8 cellular contexts compared by ENCODE assay signal in genomic region chr1:84505167-84506001, GRCh38. TPM values are rescaled to one million over a fixed set of nuclear protein-coding genes. Genes with fewer than 3 reads are reported as not detected.
A peak's percentile ranks its signal among the peaks of the same experiment; 100 is the strongest.
DNase-seq lines count a peak whose midpoint lies in the region; ATAC-seq and TF ChIP-seq lines count a peak whose summit lies in the region.

No MANE protein-coding gene starts in this region.

- no peaks in the 10 kb centered on the region for H3K9me3 ChIP-seq in Peyer's patch
- no peaks in the 10 kb centered on the region for H3K9me3 ChIP-seq in stomach smooth muscle (ENCODE audit: control insufficient read depth in 2 of 2, low read length in 2 of 2)

- H3K4me1 ChIP-seq in Peyer's patch, result peaks cover 0 to 38% (median 8%) of the 10 kb centered on the region in 4 donors
- peaks cover 12% of the 10 kb centered on the region for H3K4me1 ChIP-seq in stomach smooth muscle (ENCODE audit: control insufficient read depth, insufficient read depth, low read length)

- H3K27me3 ChIP-seq in Peyer's patch, result no peaks in the 10 kb centered on the region
- no peaks in the 10 kb centered on the region for H3K27me3 ChIP-seq in stomach smooth muscle (ENCODE audit: control insufficient read depth in 1 of 2, insufficient read depth in 2 of 2, low read length in 2 of 2)

- no peaks in the 10 kb centered on the region for H3K36me3 ChIP-seq in Peyer's patch
- H3K36me3 ChIP-seq in stomach smooth muscle (ENCODE audit: control insufficient read depth in 2 of 2, insufficient read depth in 2 of 2, low read length in 2 of 2), result peaks cover 0 to 4% of the 10 kb centered on the region in 2 donors

- H3K4me3 ChIP-seq in Peyer's patch, result peak overlapping the region; percentile 66 to 78 (median 76)
- peak overlapping the region; percentile 89 to 93 for H3K4me3 ChIP-seq in stomach smooth muscle (ENCODE audit: low read length in 2 of 2)

- peak in 1 of 6 experiments; percentile 1 for TF ChIP-seq CTCF in Peyer's patch (IDR thresholded peaks at IDR 0.05)

- DNase-seq in NCI-H2196 (lab: John Stamatoyannopoulos, UW; ENCODE audit: unreplicated experiment) (peak; percentile 63), NCI-H2196 treated with DMSO at 0.1 percent for 48 hours (lab: John Stamatoyannopoulos, UW; ENCODE audit: unreplicated experiment) (no peak), HS-5 (ENCODE audit: low read depth) (peak; percentile 37), Peyer's patch (no peak), left lobe of liver (ENCODE audit: low spot score) (peak; percentile 63)

- ATAC-seq in GM21515 (IDR thresholded peaks at IDR 0.05; ENCODE audit: unreplicated experiment) (peak; percentile 36), left lobe of liver (peak; percentile 60)

- no peak for TF ChIP-seq POLR2A in Peyer's patch (IDR thresholded peaks at IDR 0.05)

- peak overlapping the region; percentile 86 to 90 for H3K9ac ChIP-seq in stomach smooth muscle (ENCODE audit: low read length in 2 of 2)

- H3K27ac ChIP-seq in Peyer's patch (peak overlapping the region; percentile 92 to 97 (median 95)), cingulate gyrus (ENCODE audit: low read depth, low read length) (peak overlapping the region; percentile 88), stomach smooth muscle (ENCODE audit: low read length) (peak overlapping the region; percentile 84)

RNA-seq across cellular contexts. Expression of gene SPATA1, which starts 0.8 kb away (rescaled TPM):
- 1 to 10 TPM in 2 of 4 donors, under 1 TPM in 1, not detected in 1; 0.18 to 1.9 (median 1.1) TPM for total RNA-seq in Peyer's patch
- 1.6 TPM for total RNA-seq in left lobe of liver

RNA-seq across cellular contexts. Expression of gene GNG5, which starts 1.0 kb away (rescaled TPM):
- 10 to 100 TPM; 19.0 to 99.1 (median 67.9) TPM for total RNA-seq in Peyer's patch
- 45.0 TPM for total RNA-seq in left lobe of liver

RNA-seq across cellular contexts. Expression of gene RPF1, which starts 26.3 kb away (rescaled TPM):
- total RNA-seq in Peyer's patch (10 to 100 TPM; 12.1 to 37.1 (median 18.4) TPM), left lobe of liver (8.6 TPM)

Comparison
In these comparisons a context has a peak if more than half of its experiments do, and no peak if none do; other contexts are left out.
1. DNase-seq: peak in NCI-H2196 (single experiment), HS-5 (single experiment) and left lobe of liver (single experiment); none in NCI-H2196 treated with DMSO at 0.1 percent for 48 hours (single experiment) and Peyer's patch (0 of 3).
2. Peak in every context shown above with its lines, with median percentiles within 50 percentile points of each other: H3K27ac ChIP-seq.